In the genomic region with DNA sequence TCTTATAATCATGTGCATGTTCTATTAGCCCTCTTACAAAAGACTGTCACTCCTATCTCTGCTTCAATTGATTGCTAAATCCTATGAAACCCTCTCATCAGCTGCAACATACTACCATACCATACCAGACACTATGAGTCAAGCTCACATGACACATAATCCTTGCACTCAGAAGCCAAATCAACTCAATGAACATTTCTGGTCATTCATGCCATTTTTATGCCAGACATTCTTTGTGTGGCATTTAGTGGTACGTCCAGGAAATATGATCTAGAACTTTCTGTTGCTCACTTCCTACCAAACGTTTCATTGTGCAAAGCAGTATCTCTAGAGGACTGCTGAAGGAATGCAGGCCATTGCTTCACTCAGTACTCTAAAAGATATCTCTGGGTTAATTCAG, we compare ENCODE assay signal across 9 cellular contexts.
DNase-seq lines count a peak whose midpoint lies in the region; ATAC-seq, FAIRE-seq and TF ChIP-seq lines count a peak whose summit lies in the region.
"Had no signal": no experiment of that assay in that cellular context is flagged by ENCODE, and none has a peak within 500 bp of the region (broad histone marks: within the 10 kb centered on the region; RNA-seq: fewer than 3 reads in every experiment).

No MANE protein-coding gene starts in this region.

- no peak overlapping the region for H2AFZ ChIP-seq in fibroblast of lung (ENCODE audit: low read length)

- H3K4me3 ChIP-seq in fibroblast of lung (replicated peaks in 1 of 4; ENCODE audit: control extremely low read depth in 1 of 4, insufficient read depth in 1 of 4, low read depth in 3 of 4, low read length in 4 of 4) (no peak overlapping the region), gastrocnemius medialis (no peak overlapping the region), thyroid gland (replicated peaks in 1 of 3) (no peak overlapping the region), small intestine (ENCODE audit: low read depth in 1 of 2, low read length in 2 of 2) (no peak overlapping the region)

- no peaks in the 10 kb centered on the region for H3K79me2 ChIP-seq in fibroblast of lung (ENCODE audit: control insufficient read depth, insufficient read depth, low read length)

- intact Hi-C loops in gastrocnemius medialis (cut with DNase I; ENCODE audit: low total_unique reads) (loop anchor here (2.0 to 10.0 kb wide), 3 partner anchors 42 to 228 kb away; partner anchors contain the start of gene GNAQ), thyroid gland (cut with DNase I) (no loop called here)

- H3K36me3 ChIP-seq in fibroblast of lung (ENCODE audit: control insufficient read depth, insufficient read depth, low read length) (no peaks in the 10 kb centered on the region), gastrocnemius medialis (no peaks in the 10 kb centered on the region), thyroid gland (no peaks in the 10 kb centered on the region), small intestine (ENCODE audit: control insufficient read depth in 2 of 2, insufficient read depth in 2 of 2, low read length in 2 of 2) (no peaks in the 10 kb centered on the region)

- H3K9me3 ChIP-seq in fibroblast of lung (ENCODE audit: control insufficient read depth, insufficient read depth, low read depth, low read length), result no peaks in the 10 kb centered on the region
- H3K9me3 ChIP-seq in gastrocnemius medialis, result no peaks in the 10 kb centered on the region
- H3K9me3 ChIP-seq in thyroid gland, result no peaks in the 10 kb centered on the region
- H3K9me3 ChIP-seq in small intestine (ENCODE audit: control insufficient read depth, low read depth), result no peaks in the 10 kb centered on the region

- CTCF ChIA-PET in RWPE1 (lab: Yijun Ruan, JAX), result interaction anchor here (0.7 kb wide), 1 partner anchor 390 kb away, joined by 3 read pairs; no protein-coding TSS in a partner anchor

- no peaks in the 10 kb centered on the region for H4K20me1 ChIP-seq in fibroblast of lung (ENCODE audit: control insufficient read depth, extremely low read depth, insufficient read depth, low read length)

- FAIRE-seq in small intestine (lab: Jason Lieb, UNC), result no peak

- DNase-seq in H4 (ENCODE audit: low spot score) (peak; percentile 41), RWPE1 (ENCODE audit: low spot score) (peak; percentile 82), fibroblast of lung (ENCODE audit: low read depth in 2 of 2) (peak; percentile 91 to 94), gastrocnemius medialis (peak in 1 of 2 donors; percentile 37), thyroid gland (no peak), small intestine (no peak), GOT3 (lab: John Stamatoyannopoulos, UW) (no peak), DMS79 (lab: John Stamatoyannopoulos, UW) (no peak)
- DNase-seq: activated T-cell treated with anti-CD3 and anti-CD28 coated beads, Interleukin-2, amount 50 U/mL, for 1 hour had no signal

- H3K27me3 ChIP-seq in fibroblast of lung (ENCODE audit: control insufficient read depth, insufficient read depth, low read length) (no peaks in the 10 kb centered on the region), gastrocnemius medialis (no peaks in the 10 kb centered on the region), thyroid gland (no peaks in the 10 kb centered on the region), small intestine (ENCODE audit: control insufficient read depth in 2 of 2, insufficient read depth in 2 of 2, low read length in 2 of 2) (no peaks in the 10 kb centered on the region)

- no peak overlapping the region for H3K4me2 ChIP-seq in fibroblast of lung (ENCODE audit: extremely low read depth, insufficient read depth, low read length)

- ATAC-seq in gastrocnemius medialis, result peak; percentile 93 to 96

- 63 to 74% methylated on average over 2 of the region's 2 CpGs for WGBS in thyroid gland, 2 donors
- WGBS in small intestine, 3 donors, result 46 to 68% (median 66%) methylated on average over 2 of the region's 2 CpGs

- H3K27ac ChIP-seq in RWPE1 (no peak overlapping the region), fibroblast of lung (ENCODE audit: insufficient read depth, low read length) (no peak overlapping the region), gastrocnemius medialis (peak overlapping the region; percentile 62 to 76 (median 68)), thyroid gland (no peak overlapping the region), small intestine (ENCODE audit: low read depth in 1 of 2, low read length in 1 of 2) (no peak overlapping the region)

- TF ChIP-seq POLR2A in gastrocnemius medialis (IDR thresholded peaks at IDR 0.05) (no peak), thyroid gland (IDR thresholded peaks at IDR 0.05) (no peak)

- TF ChIP-seq CTCF in RWPE1 (conservative IDR thresholded peaks at IDR 0.05; ENCODE audit: low read depth) (no peak), fibroblast of lung (conservative IDR thresholded peaks at IDR 0.05 in 1 of 2, IDR thresholded peaks at IDR 0.05 in 1 of 2; ENCODE audit: low read depth in 1 of 2, low read length in 2 of 2) (peak in 1 of 2 donors; percentile 3), gastrocnemius medialis (IDR thresholded peaks at IDR 0.05 in 4 of 5, conservative IDR thresholded peaks at IDR 0.05 in 1 of 5) (peak in 2 of 5 experiments; percentile 11 to 18), thyroid gland (IDR thresholded peaks at IDR 0.05) (no peak)

- in situ Hi-C loops in gastrocnemius medialis (cut with MboI; ENCODE audit: low sequenced_read_pairs in 4 of 4), result no loop called here

- peaks cover 4% of the 10 kb centered on the region for H3K4me1 ChIP-seq in fibroblast of lung (ENCODE audit: control insufficient read depth, extremely low read depth, insufficient read depth, low read length)
- peaks cover 17 to 30% of the 10 kb centered on the region in 2 donors for H3K4me1 ChIP-seq in gastrocnemius medialis
- peaks cover 10 to 16% of the 10 kb centered on the region in 2 donors for H3K4me1 ChIP-seq in thyroid gland
- H3K4me1 ChIP-seq in small intestine (ENCODE audit: control insufficient read depth in 2 of 2, insufficient read depth in 1 of 2, low read depth in 1 of 2, low read length in 1 of 2), result peaks cover 0 to 8% of the 10 kb centered on the region in 2 donors

- H3K9ac ChIP-seq in fibroblast of lung (ENCODE audit: insufficient read depth, low read length), result no peak overlapping the region

- POLR2A ChIA-PET in RWPE1 (lab: Yijun Ruan, JAX; ENCODE audit: low non-redundant PET), result no interaction called here

Comparison
In these comparisons a context has a peak if more than half of its experiments do, and no peak if none do; other contexts are left out.
1. DNase-seq: peak in H4 (single experiment), RWPE1 (single experiment) and fibroblast of lung (2 of 2); none in thyroid gland (0 of 2), small intestine (single experiment), GOT3 (single experiment) and DMS79 (single experiment).
2. H3K27ac ChIP-seq: peak in gastrocnemius medialis (4 of 4); none in RWPE1 (single experiment), fibroblast of lung (single experiment), thyroid gland (0 of 3) and small intestine (0 of 2).